ENCODE assay signal across 1 cellular context in the genomic region with DNA sequence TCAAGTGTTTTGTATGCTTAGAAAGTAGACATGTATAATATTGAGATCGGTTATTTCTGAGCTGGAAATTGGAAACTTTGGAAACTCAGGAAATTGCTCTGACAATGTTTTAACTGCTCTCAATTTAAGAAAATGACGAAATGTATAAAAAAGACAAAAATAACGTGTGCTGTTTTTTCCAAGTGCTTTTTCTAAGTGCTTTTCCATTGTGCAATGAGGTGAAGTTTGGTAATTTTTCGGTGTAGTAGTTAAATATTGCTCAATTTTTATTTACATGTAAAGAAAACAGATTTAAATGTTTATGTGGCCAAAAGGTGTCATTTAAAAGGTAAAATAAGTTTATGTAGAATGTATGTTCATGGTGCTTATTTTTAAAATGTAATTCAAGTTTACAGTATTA.
A peak's percentile ranks its signal among the peaks of the same experiment; 100 is the strongest.
TF ChIP-seq lines count a peak whose summit lies in the region.

No MANE protein-coding gene starts in this region.

TF ChIP-seq in K562, 482 proteins besides CTCF, POLR2A, EP300 and RAD21 (continued from another document):
- TF ChIP-seq, protein P1, sequence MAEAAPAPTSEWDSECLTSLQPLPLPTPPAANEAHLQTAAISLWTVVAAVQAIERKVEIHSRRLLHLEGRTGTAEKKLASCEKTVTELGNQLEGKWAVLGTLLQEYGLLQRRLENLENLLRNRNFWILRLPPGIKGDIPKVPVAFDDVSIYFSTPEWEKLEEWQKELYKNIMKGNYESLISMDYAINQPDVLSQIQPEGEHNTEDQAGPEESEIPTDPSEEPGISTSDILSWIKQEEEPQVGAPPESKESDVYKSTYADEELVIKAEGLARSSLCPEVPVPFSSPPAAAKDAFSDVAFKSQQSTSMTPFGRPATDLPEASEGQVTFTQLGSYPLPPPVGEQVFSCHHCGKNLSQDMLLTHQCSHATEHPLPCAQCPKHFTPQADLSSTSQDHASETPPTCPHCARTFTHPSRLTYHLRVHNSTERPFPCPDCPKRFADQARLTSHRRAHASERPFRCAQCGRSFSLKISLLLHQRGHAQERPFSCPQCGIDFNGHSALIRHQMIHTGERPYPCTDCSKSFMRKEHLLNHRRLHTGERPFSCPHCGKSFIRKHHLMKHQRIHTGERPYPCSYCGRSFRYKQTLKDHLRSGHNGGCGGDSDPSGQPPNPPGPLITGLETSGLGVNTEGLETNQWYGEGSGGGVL (CRISPR knock-in tag; IDR thresholded peaks at IDR 0.05) = no peak
- TF ChIP-seq L3MBTL2 (IDR thresholded peaks at IDR 0.05) (no peak), JUND (IDR thresholded peaks at IDR 0.05; ENCODE audit: borderline replicate concordance, low read depth, low read length) (no peak), JUND (tag; IDR thresholded peaks at IDR 0.05; ENCODE audit: borderline replicate concordance, low read depth, low read length) (no peak), NR3C1 (CRISPR knock-in tag; IDR thresholded peaks at IDR 0.05) (no peak), ZNF668 (CRISPR knock-in tag; IDR thresholded peaks at IDR 0.05) (no peak), ZNF76 (CRISPR knock-in tag; IDR thresholded peaks at IDR 0.05; ENCODE audit: borderline replicate concordance) (no peak), ZC3H8 (IDR thresholded peaks at IDR 0.05) (no peak), CEBPB (tag; IDR thresholded peaks at IDR 0.05) (peak; percentile 56)
- TF ChIP-seq, protein P2, sequence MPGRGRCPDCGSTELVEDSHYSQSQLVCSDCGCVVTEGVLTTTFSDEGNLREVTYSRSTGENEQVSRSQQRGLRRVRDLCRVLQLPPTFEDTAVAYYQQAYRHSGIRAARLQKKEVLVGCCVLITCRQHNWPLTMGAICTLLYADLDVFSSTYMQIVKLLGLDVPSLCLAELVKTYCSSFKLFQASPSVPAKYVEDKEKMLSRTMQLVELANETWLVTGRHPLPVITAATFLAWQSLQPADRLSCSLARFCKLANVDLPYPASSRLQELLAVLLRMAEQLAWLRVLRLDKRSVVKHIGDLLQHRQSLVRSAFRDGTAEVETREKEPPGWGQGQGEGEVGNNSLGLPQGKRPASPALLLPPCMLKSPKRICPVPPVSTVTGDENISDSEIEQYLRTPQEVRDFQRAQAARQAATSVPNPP (IDR thresholded peaks at IDR 0.05; ENCODE audit: borderline replicate concordance, insufficient read depth, insufficient read length) = no peak
